13 cellular contexts compared by ENCODE assay signal in genomic region chr9:972512-973294, GRCh38. TPM values are rescaled to one million over a fixed set of nuclear protein-coding genes. Genes with fewer than 3 reads are reported as not detected.
DNase-seq lines count a peak whose midpoint lies in the region; ATAC-seq and TF ChIP-seq lines count a peak whose summit lies in the region.
"Had no signal": no experiment of that assay in that cellular context is flagged by ENCODE, and none has a peak within 500 bp of the region (broad histone marks: within the 10 kb centered on the region; RNA-seq: fewer than 3 reads in every experiment).

No MANE protein-coding gene starts in this region.

- peak overlapping the region; percentile 48 for H3K27ac Mint-ChIP-seq in activated T-helper 1 cell treated with anti-CD3 and anti-CD28 coated beads, Interleukin-12 subunit alpha, Interleukin-12 subunit beta, Interleukin-2, Interleukin-4 antibody, amounts not matched to agents 30 ng/mL and 10 ng/mL and 1 ng/mL, durations not matched to agents 14 hours and 24 hours and 36 hours
- H3K27ac Mint-ChIP-seq in progenitor cell of endocrine pancreas, result no peak overlapping the region
- H3K27ac Mint-ChIP-seq: immature natural killer cell had no signal

- no peaks in the 10 kb centered on the region for H3K4me1 ChIP-seq in iPS-15b (ENCODE audit: control insufficient read depth, insufficient read depth, low read length)

- peak; percentile 8 for DNase-seq in ELF-1 (ENCODE audit: low read depth, low spot score)
- no peak for DNase-seq in activated T-helper 1 cell treated with anti-CD3 and anti-CD28 coated beads, Interleukin-12 subunit alpha, Interleukin-12 subunit beta, Interleukin-2, Interleukin-4 antibody, amounts not matched to agents 30 ng/mL and 10 ng/mL and 1 ng/mL, durations not matched to agents 14 hours and 24 hours and 36 hours (ENCODE audit: low spot score)
- no peak for DNase-seq in progenitor cell of endocrine pancreas (ENCODE audit: low spot score, unreplicated experiment)
- DNase-seq in kidney tubule cell (ENCODE audit: low spot score), result no peak
- DNase-seq in NCI-H524 treated with DMSO at 0.1 percent for 48 hours (lab: John Stamatoyannopoulos, UW), result no peak
- DNase-seq: immature natural killer cell, NCI-H1694 treated with DMSO at 0.1 percent for 48 hours had no signal

- peaks cover 16% of the 10 kb centered on the region for H3K4me1 Mint-ChIP-seq in activated T-helper 1 cell treated with anti-CD3 and anti-CD28 coated beads, Interleukin-12 subunit alpha, Interleukin-12 subunit beta, Interleukin-2, Interleukin-4 antibody, amounts not matched to agents 30 ng/mL and 10 ng/mL and 1 ng/mL, durations not matched to agents 14 hours and 24 hours and 36 hours (ENCODE audit: low read depth)
- peaks cover 22% of the 10 kb centered on the region for H3K4me1 Mint-ChIP-seq in progenitor cell of endocrine pancreas (ENCODE audit: low read depth)

- H3K27me3 Mint-ChIP-seq in activated T-helper 1 cell treated with anti-CD3 and anti-CD28 coated beads, Interleukin-12 subunit alpha, Interleukin-12 subunit beta, Interleukin-2, Interleukin-4 antibody, amounts not matched to agents 30 ng/mL and 10 ng/mL and 1 ng/mL, durations not matched to agents 14 hours and 24 hours and 36 hours (ENCODE audit: insufficient read depth), result peaks cover 75% of the 10 kb centered on the region
- H3K27me3 Mint-ChIP-seq in progenitor cell of endocrine pancreas, result peaks cover 85% of the 10 kb centered on the region

- H3K9me3 ChIP-seq in iPS-15b (ENCODE audit: control insufficient read depth, insufficient read depth, low read length), result no peaks in the 10 kb centered on the region

- peaks cover 89% of the 10 kb centered on the region for H3K27me3 ChIP-seq in iPS-15b (ENCODE audit: control insufficient read depth, insufficient read depth, low read length)

- no peaks in the 10 kb centered on the region for H3K36me3 ChIP-seq in iPS-15b (ENCODE audit: control insufficient read depth, insufficient read depth, low read length)

- H3K9me3 Mint-ChIP-seq in activated T-helper 1 cell treated with anti-CD3 and anti-CD28 coated beads, Interleukin-12 subunit alpha, Interleukin-12 subunit beta, Interleukin-2, Interleukin-4 antibody, amounts not matched to agents 30 ng/mL and 10 ng/mL and 1 ng/mL, durations not matched to agents 14 hours and 24 hours and 36 hours, result no peaks in the 10 kb centered on the region
- no peaks in the 10 kb centered on the region for H3K9me3 Mint-ChIP-seq in progenitor cell of endocrine pancreas (ENCODE audit: low read depth)

- ATAC-seq in HG03378 (IDR thresholded peaks at IDR 0.05; ENCODE audit: unreplicated experiment) (no peak), HG03460 (IDR thresholded peaks at IDR 0.05; ENCODE audit: unreplicated experiment) (no peak)

- TF ChIP-seq CTCF in progenitor cell of endocrine pancreas (IDR thresholded peaks at IDR 0.05; ENCODE audit: unreplicated experiment), result no peak

- intact Hi-C loops in activated T-helper 1 cell treated with anti-CD3 and anti-CD28 coated beads, Interleukin-12 subunit alpha, Interleukin-12 subunit beta, Interleukin-2, Interleukin-4 antibody, amounts not matched to agents 30 ng/mL and 10 ng/mL and 1 ng/mL, durations not matched to agents 14 hours and 24 hours and 36 hours (cut with micrococcal nuclease), result no loop called here

- H3K9ac ChIP-seq in iPS-15b (ENCODE audit: low read depth, low read length), result no peak overlapping the region

- H3K36me3 Mint-ChIP-seq in activated T-helper 1 cell treated with anti-CD3 and anti-CD28 coated beads, Interleukin-12 subunit alpha, Interleukin-12 subunit beta, Interleukin-2, Interleukin-4 antibody, amounts not matched to agents 30 ng/mL and 10 ng/mL and 1 ng/mL, durations not matched to agents 14 hours and 24 hours and 36 hours (ENCODE audit: low read depth), result peaks cover 6% of the 10 kb centered on the region
- no peaks in the 10 kb centered on the region for H3K36me3 Mint-ChIP-seq in progenitor cell of endocrine pancreas (ENCODE audit: insufficient read depth)
- H3K36me3 Mint-ChIP-seq: immature natural killer cell had no signal

- peak overlapping the region; percentile 40 for H3K4me3 ChIP-seq in iPS-15b (ENCODE audit: low read depth, low read length)

- no peak overlapping the region for H3K4me3 Mint-ChIP-seq in activated T-helper 1 cell treated with anti-CD3 and anti-CD28 coated beads, Interleukin-12 subunit alpha, Interleukin-12 subunit beta, Interleukin-2, Interleukin-4 antibody, amounts not matched to agents 30 ng/mL and 10 ng/mL and 1 ng/mL, durations not matched to agents 14 hours and 24 hours and 36 hours
- peak overlapping the region; percentile 52 for H3K4me3 Mint-ChIP-seq in progenitor cell of endocrine pancreas (ENCODE audit: low read depth)

RNA-seq across cellular contexts. Expression of gene DMRT3, which starts 3.8 kb away (rescaled TPM):
- not detected in 2 replicates for total RNA-seq in activated T-helper 1 cell treated with anti-CD3 and anti-CD28 coated beads, Interleukin-12 subunit alpha, Interleukin-12 subunit beta, Interleukin-2, Interleukin-4 antibody, amounts not matched to agents 30 ng/mL and 10 ng/mL and 1 ng/mL, durations not matched to agents 14 hours and 24 hours and 36 hours
- total RNA-seq in progenitor cell of endocrine pancreas, result 0.34 and 0.53 TPM in 2 replicates
- total RNA-seq: cerebellum, RPMI7951, urinary bladder had no signal
